Comparison of ENCODE assay signal across 1 cellular context in the genomic region with DNA sequence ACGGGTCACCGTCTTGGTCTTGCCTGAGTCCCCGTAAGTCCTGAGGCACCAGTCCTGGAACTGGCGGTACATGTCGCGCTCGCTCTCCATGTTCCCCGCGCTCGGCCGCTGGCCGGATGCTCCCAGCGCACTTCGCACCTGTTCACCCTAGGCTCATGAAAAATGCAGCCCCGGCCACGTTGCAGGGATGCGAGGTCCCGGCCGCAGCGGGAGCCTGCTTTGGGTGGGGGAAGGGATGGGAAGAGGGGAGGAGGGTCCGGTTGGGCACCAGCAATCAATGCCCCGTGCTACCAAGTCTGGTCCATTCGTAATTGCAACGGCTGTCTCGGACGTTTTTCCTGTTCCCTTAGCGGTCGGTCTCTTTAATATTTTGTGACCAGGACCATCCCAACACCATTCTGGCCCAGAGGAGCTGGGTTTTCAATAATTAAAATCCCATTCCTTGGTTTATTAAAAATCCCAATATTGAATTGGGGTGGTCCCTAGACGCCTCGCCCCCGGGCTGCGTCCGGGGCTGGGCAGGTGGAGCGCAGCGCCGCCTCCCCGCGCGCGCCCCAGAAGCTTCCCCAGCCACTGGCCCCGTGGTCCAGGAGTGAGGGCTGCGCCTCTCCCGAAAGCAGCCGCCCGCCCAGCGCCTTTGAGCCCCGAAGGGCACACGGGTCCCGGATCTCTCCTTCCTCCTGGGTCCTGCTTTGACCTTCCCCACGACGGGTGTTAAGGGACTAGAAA.
TF ChIP-seq lines count a peak whose summit lies in the region.

No MANE protein-coding gene starts in this region.

TF ChIP-seq in WTC11, 78 proteins besides CTCF, POLR2A, EP300 and RAD21 (continued from another document and continues in another):
- TF ChIP-seq, protein P1, sequence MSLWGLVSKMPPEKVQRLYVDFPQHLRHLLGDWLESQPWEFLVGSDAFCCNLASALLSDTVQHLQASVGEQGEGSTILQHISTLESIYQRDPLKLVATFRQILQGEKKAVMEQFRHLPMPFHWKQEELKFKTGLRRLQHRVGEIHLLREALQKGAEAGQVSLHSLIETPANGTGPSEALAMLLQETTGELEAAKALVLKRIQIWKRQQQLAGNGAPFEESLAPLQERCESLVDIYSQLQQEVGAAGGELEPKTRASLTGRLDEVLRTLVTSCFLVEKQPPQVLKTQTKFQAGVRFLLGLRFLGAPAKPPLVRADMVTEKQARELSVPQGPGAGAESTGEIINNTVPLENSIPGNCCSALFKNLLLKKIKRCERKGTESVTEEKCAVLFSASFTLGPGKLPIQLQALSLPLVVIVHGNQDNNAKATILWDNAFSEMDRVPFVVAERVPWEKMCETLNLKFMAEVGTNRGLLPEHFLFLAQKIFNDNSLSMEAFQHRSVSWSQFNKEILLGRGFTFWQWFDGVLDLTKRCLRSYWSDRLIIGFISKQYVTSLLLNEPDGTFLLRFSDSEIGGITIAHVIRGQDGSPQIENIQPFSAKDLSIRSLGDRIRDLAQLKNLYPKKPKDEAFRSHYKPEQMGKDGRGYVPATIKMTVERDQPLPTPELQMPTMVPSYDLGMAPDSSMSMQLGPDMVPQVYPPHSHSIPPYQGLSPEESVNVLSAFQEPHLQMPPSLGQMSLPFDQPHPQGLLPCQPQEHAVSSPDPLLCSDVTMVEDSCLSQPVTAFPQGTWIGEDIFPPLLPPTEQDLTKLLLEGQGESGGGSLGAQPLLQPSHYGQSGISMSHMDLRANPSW (CRISPR knock-in tag; conservative IDR thresholded peaks at IDR 0.05; ENCODE audit: low read depth): no peak
- no peak for TF ChIP-seq NR3C1 (CRISPR knock-in tag; conservative IDR thresholded peaks at IDR 0.05; ENCODE audit: low read depth)
- TF ChIP-seq ZNF423 (CRISPR knock-in tag; IDR thresholded peaks at IDR 0.05): no peak
- peak; percentile 85; the same call in 1 of the 2 replicates for TF ChIP-seq IRF1 (CRISPR knock-in tag; IDR thresholded peaks at IDR 0.05)
- TF ChIP-seq FOXP1 (CRISPR knock-in tag; IDR thresholded peaks at IDR 0.05; ENCODE audit: borderline replicate concordance): peak; percentile 97
- TF ChIP-seq ZNF317 (CRISPR knock-in tag; IDR thresholded peaks at IDR 0.05; ENCODE audit: borderline replicate concordance, low read depth): no peak
- no peak for TF ChIP-seq ELF4 (CRISPR knock-in tag; IDR thresholded peaks at IDR 0.05; ENCODE audit: low read depth)
- TF ChIP-seq, protein P2, sequence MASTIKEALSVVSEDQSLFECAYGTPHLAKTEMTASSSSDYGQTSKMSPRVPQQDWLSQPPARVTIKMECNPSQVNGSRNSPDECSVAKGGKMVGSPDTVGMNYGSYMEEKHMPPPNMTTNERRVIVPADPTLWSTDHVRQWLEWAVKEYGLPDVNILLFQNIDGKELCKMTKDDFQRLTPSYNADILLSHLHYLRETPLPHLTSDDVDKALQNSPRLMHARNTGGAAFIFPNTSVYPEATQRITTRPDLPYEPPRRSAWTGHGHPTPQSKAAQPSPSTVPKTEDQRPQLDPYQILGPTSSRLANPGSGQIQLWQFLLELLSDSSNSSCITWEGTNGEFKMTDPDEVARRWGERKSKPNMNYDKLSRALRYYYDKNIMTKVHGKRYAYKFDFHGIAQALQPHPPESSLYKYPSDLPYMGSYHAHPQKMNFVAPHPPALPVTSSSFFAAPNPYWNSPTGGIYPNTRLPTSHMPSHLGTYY (CRISPR knock-in tag; IDR thresholded peaks at IDR 0.05): no peak
- TF ChIP-seq, protein P3, sequence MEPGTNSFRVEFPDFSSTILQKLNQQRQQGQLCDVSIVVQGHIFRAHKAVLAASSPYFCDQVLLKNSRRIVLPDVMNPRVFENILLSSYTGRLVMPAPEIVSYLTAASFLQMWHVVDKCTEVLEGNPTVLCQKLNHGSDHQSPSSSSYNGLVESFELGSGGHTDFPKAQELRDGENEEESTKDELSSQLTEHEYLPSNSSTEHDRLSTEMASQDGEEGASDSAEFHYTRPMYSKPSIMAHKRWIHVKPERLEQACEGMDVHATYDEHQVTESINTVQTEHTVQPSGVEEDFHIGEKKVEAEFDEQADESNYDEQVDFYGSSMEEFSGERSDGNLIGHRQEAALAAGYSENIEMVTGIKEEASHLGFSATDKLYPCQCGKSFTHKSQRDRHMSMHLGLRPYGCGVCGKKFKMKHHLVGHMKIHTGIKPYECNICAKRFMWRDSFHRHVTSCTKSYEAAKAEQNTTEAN (CRISPR knock-in tag; IDR thresholded peaks at IDR 0.05): peak; percentile 91
- 0 out of 2 replicates have a peak, but pooled peaks have one; percentile 37 for TF ChIP-seq ATF2 (CRISPR knock-in tag; IDR thresholded peaks at IDR 0.05; ENCODE audit: borderline replicate concordance, low read depth)
- TF ChIP-seq ZNF121 (CRISPR knock-in tag; IDR thresholded peaks at IDR 0.05): no peak
- TF ChIP-seq CDX4 (CRISPR knock-in tag; IDR thresholded peaks at IDR 0.05; ENCODE audit: borderline replicate concordance): no peak
- TF ChIP-seq GABPB1 (CRISPR knock-in tag; IDR thresholded peaks at IDR 0.05): no peak
- no peak for TF ChIP-seq GRHL2 (CRISPR knock-in tag; IDR thresholded peaks at IDR 0.05; ENCODE audit: insufficient replicate concordance, severe bottlenecking)
- TF ChIP-seq, protein P4, sequence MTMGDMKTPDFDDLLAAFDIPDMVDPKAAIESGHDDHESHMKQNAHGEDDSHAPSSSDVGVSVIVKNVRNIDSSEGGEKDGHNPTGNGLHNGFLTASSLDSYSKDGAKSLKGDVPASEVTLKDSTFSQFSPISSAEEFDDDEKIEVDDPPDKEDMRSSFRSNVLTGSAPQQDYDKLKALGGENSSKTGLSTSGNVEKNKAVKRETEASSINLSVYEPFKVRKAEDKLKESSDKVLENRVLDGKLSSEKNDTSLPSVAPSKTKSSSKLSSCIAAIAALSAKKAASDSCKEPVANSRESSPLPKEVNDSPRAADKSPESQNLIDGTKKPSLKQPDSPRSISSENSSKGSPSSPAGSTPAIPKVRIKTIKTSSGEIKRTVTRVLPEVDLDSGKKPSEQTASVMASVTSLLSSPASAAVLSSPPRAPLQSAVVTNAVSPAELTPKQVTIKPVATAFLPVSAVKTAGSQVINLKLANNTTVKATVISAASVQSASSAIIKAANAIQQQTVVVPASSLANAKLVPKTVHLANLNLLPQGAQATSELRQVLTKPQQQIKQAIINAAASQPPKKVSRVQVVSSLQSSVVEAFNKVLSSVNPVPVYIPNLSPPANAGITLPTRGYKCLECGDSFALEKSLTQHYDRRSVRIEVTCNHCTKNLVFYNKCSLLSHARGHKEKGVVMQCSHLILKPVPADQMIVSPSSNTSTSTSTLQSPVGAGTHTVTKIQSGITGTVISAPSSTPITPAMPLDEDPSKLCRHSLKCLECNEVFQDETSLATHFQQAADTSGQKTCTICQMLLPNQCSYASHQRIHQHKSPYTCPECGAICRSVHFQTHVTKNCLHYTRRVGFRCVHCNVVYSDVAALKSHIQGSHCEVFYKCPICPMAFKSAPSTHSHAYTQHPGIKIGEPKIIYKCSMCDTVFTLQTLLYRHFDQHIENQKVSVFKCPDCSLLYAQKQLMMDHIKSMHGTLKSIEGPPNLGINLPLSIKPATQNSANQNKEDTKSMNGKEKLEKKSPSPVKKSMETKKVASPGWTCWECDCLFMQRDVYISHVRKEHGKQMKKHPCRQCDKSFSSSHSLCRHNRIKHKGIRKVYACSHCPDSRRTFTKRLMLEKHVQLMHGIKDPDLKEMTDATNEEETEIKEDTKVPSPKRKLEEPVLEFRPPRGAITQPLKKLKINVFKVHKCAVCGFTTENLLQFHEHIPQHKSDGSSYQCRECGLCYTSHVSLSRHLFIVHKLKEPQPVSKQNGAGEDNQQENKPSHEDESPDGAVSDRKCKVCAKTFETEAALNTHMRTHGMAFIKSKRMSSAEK (CRISPR knock-in tag; IDR thresholded peaks at IDR 0.05; ENCODE audit: borderline replicate concordance): no peak
- TF ChIP-seq ARID4B (CRISPR knock-in tag; IDR thresholded peaks at IDR 0.05; ENCODE audit: borderline replicate concordance): peak; percentile 83
- no peak for TF ChIP-seq ZNF425 (CRISPR knock-in tag; conservative IDR thresholded peaks at IDR 0.05)
- TF ChIP-seq E2F5 (CRISPR knock-in tag; IDR thresholded peaks at IDR 0.05): peak; percentile 78; the same call in 1 of the 2 replicates
- TF ChIP-seq AR (CRISPR knock-in tag; IDR thresholded peaks at IDR 0.05): no peak
